7 cellular contexts compared by ENCODE assay signal in genomic region chr18:9684901-9685738, GRCh38. TPM values are rescaled to one million over a fixed set of nuclear protein-coding genes. Genes with fewer than 3 reads are reported as not detected.
DNase-seq lines count a peak whose midpoint lies in the region; ATAC-seq and TF ChIP-seq lines count a peak whose summit lies in the region.

No MANE protein-coding gene starts in this region.

- H3K27me3 ChIP-seq in ascending aorta (no peaks in the 10 kb centered on the region), right cardiac atrium (ENCODE audit: control insufficient read depth, insufficient read depth) (no peaks in the 10 kb centered on the region), suprapubic skin (no peaks in the 10 kb centered on the region)

- peaks cover 9 to 18% of the 10 kb centered on the region in 2 donors for H3K4me1 ChIP-seq in ascending aorta
- peaks cover 2% of the 10 kb centered on the region for H3K4me1 ChIP-seq in right cardiac atrium (ENCODE audit: control insufficient read depth, insufficient read depth, low read length)
- peaks cover 24% of the 10 kb centered on the region for H3K4me1 ChIP-seq in suprapubic skin

- no peak for TF ChIP-seq CTCF in ascending aorta (IDR thresholded peaks at IDR 0.05)
- no peak for TF ChIP-seq CTCF in suprapubic skin (IDR thresholded peaks at IDR 0.05)

- peak overlapping the region; percentile 16 to 45 for H3K4me3 ChIP-seq in ascending aorta
- H3K4me3 ChIP-seq in right cardiac atrium (ENCODE audit: low read length): no peak overlapping the region
- H3K4me3 ChIP-seq in suprapubic skin: peak overlapping the region; percentile 12

- peak; percentile 47 for ATAC-seq in HG02798 (IDR thresholded peaks at IDR 0.05; ENCODE audit: poor library complexity, unreplicated experiment)
- peak; percentile 87 to 90 for ATAC-seq in right cardiac atrium
- no peak for ATAC-seq in left colon

- DNase-seq in ascending aorta (ENCODE audit: low spot score in 2 of 2) (peak in 1 of 2 donors; percentile 72), right cardiac atrium (peak; percentile 68 to 80 (median 78)), suprapubic skin (ENCODE audit: low spot score in 2 of 2) (no peak), left colon (no peak), NCI-H345 treated with DMSO at 0.1 percent for 48 hours (lab: John Stamatoyannopoulos, UW; ENCODE audit: unreplicated experiment) (no peak)
- DNase-seq in activated CD8-positive, alpha-beta memory T cell treated with anti-CD3 and anti-CD28 coated beads for 24 hours: no peak

- 35% methylated on average over 11 of the region's 11 CpGs for WGBS in right cardiac atrium
- 41% methylated on average over 11 of the region's 11 CpGs for WGBS in suprapubic skin

- H3K9me3 ChIP-seq in ascending aorta (no peaks in the 10 kb centered on the region), right cardiac atrium (ENCODE audit: control insufficient read depth, low read length) (no peaks in the 10 kb centered on the region), suprapubic skin (no peaks in the 10 kb centered on the region)

- intact Hi-C loops in ascending aorta (cut with DNase I): loop anchor here (2.0 to 5.0 kb wide), 2 partner anchors 22 to 87 kb away; no protein-coding TSS in a partner anchor
- intact Hi-C loops in right cardiac atrium (cut with DNase I): loop anchor here in 1 of 4 donors (10.0 kb wide), 1 partner anchor 80 kb away; no protein-coding TSS in a partner anchor
- intact Hi-C loops in left colon (cut with DNase I, micrococcal nuclease): loop anchor here in 1 of 2 donors (10.0 kb wide), 1 partner anchor 270 kb away; no protein-coding TSS in a partner anchor

- H3K27ac ChIP-seq in ascending aorta (peak overlapping the region; percentile 79 to 86), right cardiac atrium (ENCODE audit: low read length) (peak overlapping the region; percentile 85), suprapubic skin (peak overlapping the region; percentile 77)

- no peak for TF ChIP-seq EP300 in suprapubic skin (IDR thresholded peaks at IDR 0.05)

- H3K36me3 ChIP-seq in ascending aorta (no peaks in the 10 kb centered on the region), suprapubic skin (no peaks in the 10 kb centered on the region)

- TF ChIP-seq POLR2A in suprapubic skin (IDR thresholded peaks at IDR 0.05): no peak

RNA-seq across cellular contexts. Expression of gene RAB31, which starts 23.0 kb away (rescaled TPM):
- total RNA-seq in ascending aorta (36.8 TPM), right cardiac atrium (10 to 100 TPM; 21.5 to 42.3 (median 26.0) TPM), suprapubic skin (10 to 100 TPM in 3 of 4 donors, 1 to 10 TPM in 1; 5.8 to 15.2 (median 11.4) TPM), left colon (10 to 100 TPM in 1 of 2 donors, 1 to 10 TPM in 1; 6.0 to 16.6 TPM)
- polyA plus RNA-seq in right cardiac atrium: 9.1 TPM

Comparison
In these comparisons a context has a peak if more than half of its experiments do, and no peak if none do; other contexts are left out.
1. DNase-seq: peak in right cardiac atrium (3 of 3); none in suprapubic skin (0 of 2), left colon (0 of 2), activated CD8-positive, alpha-beta memory T cell treated with anti-CD3 and anti-CD28 coated beads for 24 hours (single experiment) and NCI-H345 treated with DMSO at 0.1 percent for 48 hours (single experiment).
2. Peak in every context shown above with its lines, with median percentiles within 50 percentile points of each other: H3K27ac ChIP-seq.